ENCODE assay signal across 9 cellular contexts in the genomic region with DNA sequence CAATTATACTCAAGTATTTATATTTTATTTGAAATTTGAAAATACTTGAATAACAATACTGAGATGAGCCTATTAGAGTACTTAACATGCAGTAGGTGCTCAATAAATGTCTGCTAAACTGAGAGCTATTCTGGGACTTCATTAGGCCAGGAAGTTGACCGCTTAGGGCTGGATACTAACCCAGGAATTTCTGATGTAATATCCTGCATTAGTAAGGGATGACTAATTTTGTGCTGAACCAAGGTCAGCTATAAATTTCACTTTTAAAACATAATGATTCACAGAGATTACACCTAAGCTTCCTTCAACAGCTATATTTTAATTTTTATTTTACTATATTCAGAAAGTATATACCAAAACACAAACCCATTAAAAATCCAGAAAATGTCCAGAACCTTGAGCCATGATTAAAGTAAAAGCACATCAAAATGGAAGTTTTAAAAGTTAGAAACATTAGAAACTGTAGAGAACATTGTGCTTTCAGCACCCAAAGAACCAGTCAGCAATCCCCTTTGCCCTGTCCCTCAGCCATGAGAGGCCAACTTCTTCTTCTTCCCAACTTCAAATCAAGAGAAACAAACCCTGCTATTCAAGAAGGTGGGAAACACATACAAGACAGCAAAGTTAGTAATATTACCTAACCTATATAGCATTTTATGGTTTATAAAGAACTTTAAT. TPM values are rescaled to one million over a fixed set of nuclear protein-coding genes. Genes with fewer than 3 reads are reported as not detected.
A peak's percentile ranks its signal among the peaks of the same experiment; 100 is the strongest.
DNase-seq lines count a peak whose midpoint lies in the region; ATAC-seq and TF ChIP-seq lines count a peak whose summit lies in the region.
"Had no signal": no experiment of that assay in that cellular context is flagged by ENCODE, and none has a peak within 500 bp of the region (broad histone marks: within the 10 kb centered on the region; RNA-seq: fewer than 3 reads in every experiment).

No MANE protein-coding gene starts in this region.

- intact Hi-C loops in heart left ventricle (cut with DNase I) (loop anchor here in 1 of 10 donors (10.0 kb wide), 1 partner anchor 51 kb away; no protein-coding TSS in a partner anchor), cardiac septum (cut with DNase I) (loop anchor here (10.0 kb wide), 1 partner anchor 71 kb away; a partner anchor contains a TSS), uterus (cut with DNase I; ENCODE audit: low total_unique reads) (no loop called here)

- TF ChIP-seq POLR2A in heart left ventricle (IDR thresholded peaks at IDR 0.05) (no peak), uterus (IDR thresholded peaks at IDR 0.05) (no peak)

- no peaks in the 10 kb centered on the region for H3K9me3 ChIP-seq in heart left ventricle
- no peaks in the 10 kb centered on the region for H3K9me3 ChIP-seq in uterus
- H3K9me3 ChIP-seq: Peyer's patch had no signal

- peak overlapping the region in 9 of 12 donors; percentile 12 to 65 (median 44) for H3K27ac ChIP-seq in heart left ventricle
- H3K27ac ChIP-seq in uterus = peak overlapping the region; percentile 50 to 72

- no peaks in the 10 kb centered on the region for H3K27me3 ChIP-seq in heart left ventricle
- H3K27me3 ChIP-seq in kidney epithelial cell (ENCODE audit: control insufficient read depth, insufficient read depth, low read length) = no peaks in the 10 kb centered on the region
- H3K27me3 ChIP-seq in uterus = no peaks in the 10 kb centered on the region
- H3K27me3 ChIP-seq: Peyer's patch had no signal

- ATAC-seq in heart left ventricle (peak in 3 of 4 donors; percentile 83 to 91 (median 90)), HG03469 (IDR thresholded peaks at IDR 0.05; ENCODE audit: unreplicated experiment) (no peak)

- no peak overlapping the region for H3K4me3 ChIP-seq in heart left ventricle
- H3K4me3 ChIP-seq in kidney epithelial cell (ENCODE audit: low read depth, low read length) = no peak overlapping the region
- H3K4me3 ChIP-seq in uterus = no peak overlapping the region
- H3K4me3 ChIP-seq: Peyer's patch had no signal

- H3K4me1 ChIP-seq in heart left ventricle = peaks cover 0 to 21% (median 5%) of the 10 kb centered on the region in 12 donors
- H3K4me1 ChIP-seq in uterus = peaks cover 0 to 4% of the 10 kb centered on the region in 2 donors
- H3K4me1 ChIP-seq: Peyer's patch had no signal

- DNase-seq in heart left ventricle (no peak), cardiac septum (ENCODE audit: low spot score) (no peak), astrocyte of the hippocampus (ENCODE audit: low read depth, low spot score) (peak; percentile 87), kidney epithelial cell (ENCODE audit: low read depth) (peak; percentile 84), uterus (peak in 1 of 2 donors; percentile 26), GM19238 (ENCODE audit: insufficient read length, low spot score) (no peak)
- no peak for DNase-seq in activated naive CD4-positive, alpha-beta T cell treated with Interleukin-2 at 50 U/mL for 16 hours
- DNase-seq: Peyer's patch had no signal

- 47 to 58% (median 52%) methylated on average over 1 of the region's 1 CpG for WGBS in heart left ventricle, 4 donors

- H3K36me3 ChIP-seq in heart left ventricle (peaks cover 0 to 68% (median 17%) of the 10 kb centered on the region in 9 donors), kidney epithelial cell (ENCODE audit: control insufficient read depth, insufficient read depth, low read length) (no peaks in the 10 kb centered on the region), uterus (no peaks in the 10 kb centered on the region)
- H3K36me3 ChIP-seq: Peyer's patch had no signal

- TF ChIP-seq CTCF in heart left ventricle (IDR thresholded peaks at IDR 0.05) (no peak), kidney epithelial cell (IDR thresholded peaks at IDR 0.05; ENCODE audit: insufficient read depth, low read length, poor library complexity, severe bottlenecking) (no peak), uterus (IDR thresholded peaks at IDR 0.05) (no peak)

RNA-seq across cellular contexts. Expression of a gene that starts 35.4 kb away (rescaled TPM):
- total RNA-seq in heart left ventricle (10 to 100 TPM in 1 of 9 donors, 1 to 10 TPM in 8; 1.6 to 16.2 (median 2.8) TPM), cardiac septum (5.7 TPM), kidney epithelial cell (1.3 and 1.6 TPM in 2 replicates), uterus (10 to 100 TPM in 2 of 4 donors, 1 to 10 TPM in 1, under 1 TPM in 1; 0.59 to 45.3 (median 9.1) TPM)
- polyA plus RNA-seq in heart left ventricle = 1 to 10 TPM in 1 of 2 donors, under 1 TPM in 1; 0.71 to 1.6 TPM

Comparison
In these comparisons a context has a peak if more than half of its experiments do, and no peak if none do; other contexts are left out.
1. DNase-seq: peak in astrocyte of the hippocampus (single experiment) and kidney epithelial cell (single experiment); none in heart left ventricle (0 of 5), cardiac septum (single experiment), activated naive CD4-positive, alpha-beta T cell treated with Interleukin-2 at 50 U/mL for 16 hours (single experiment) and GM19238 (single experiment).